6 cellular contexts compared by ENCODE assay signal in genomic region chr19:49473501-49473867, GRCh38. TPM values are rescaled to one million over a fixed set of nuclear protein-coding genes. Genes with fewer than 3 reads are reported as not detected.
DNase-seq lines count a peak whose midpoint lies in the region; ATAC-seq, FAIRE-seq and TF ChIP-seq lines count a peak whose summit lies in the region.
"Not testable (repeated sequence)": the region's sequence is repeated elsewhere in the genome, so short reads cannot be mapped to it uniquely, and the experiment has no call there.

No MANE protein-coding gene starts in this region.

- peak overlapping the region; percentile 53 to 94; a peak in 3 of 4 replicates for H3K9ac ChIP-seq in K562 (ENCODE audit: insufficient read depth in 1 of 2, low read depth in 2 of 2, low read length in 2 of 2)

- H3K4me3 ChIP-seq in GM12875 (ENCODE audit: low read depth, low read length) (peak overlapping the region; percentile 47), K562 (peak overlapping the region; percentile 56), left ventricle myocardium inferior (peak overlapping the region; percentile 76), neutrophil (ENCODE audit: low read depth in 1 of 2, low read length in 1 of 2) (peak overlapping the region; percentile 61 to 82), upper lobe of left lung (peak overlapping the region in 3 of 4 donors; percentile 47 to 85 (median 66))

- H3K36me3 ChIP-seq in K562 (ENCODE audit: control insufficient read depth, insufficient read depth, low read length), result peaks cover 14% of the 10 kb centered on the region; the same call in 1 of the 3 replicates
- not testable (repeated sequence) for H3K36me3 ChIP-seq in left ventricle myocardium inferior, neutrophil, upper lobe of left lung

- H3K27ac ChIP-seq in K562 (ENCODE audit: extremely low read depth, low read depth, low read length), result not testable (repeated sequence)
- H3K27ac ChIP-seq in left ventricle myocardium inferior (replicated peaks), result peak overlapping the region; percentile 91
- peak overlapping the region; percentile 84 for H3K27ac ChIP-seq in neutrophil
- peak overlapping the region; percentile 73 to 92 (median 88) for H3K27ac ChIP-seq in upper lobe of left lung

- 65% methylated on average over 7 of the region's 9 CpGs for WGBS in K562 (ENCODE audit: insufficient coverage, low coverage, missing lambda C conversion rate)
- 52 to 71% methylated on average over 4 to 9 of the region's 9 CpGs for WGBS in upper lobe of left lung, 2 donors

- H3K27me3 Mint-ChIP-seq in T-helper 17 cell, result not testable (repeated sequence)

- not testable (repeated sequence) for H3K79me2 ChIP-seq in K562 (ENCODE audit: control insufficient read depth, insufficient read depth, low read length)

- H3K27ac Mint-ChIP-seq in T-helper 17 cell, result peak overlapping the region; percentile 96

- not testable (repeated sequence) for H3K9me1 ChIP-seq in K562 (ENCODE audit: control insufficient read depth, insufficient read depth, low read length)

- not testable (repeated sequence) for H3K9me3 ChIP-seq in T-helper 17 cell (ENCODE audit: control insufficient read depth, low read length, poor library complexity, severe bottlenecking); K562 (replicated peaks; ENCODE audit: control insufficient read depth, insufficient read depth, low read depth, low read length); left ventricle myocardium inferior (replicated peaks); neutrophil; upper lobe of left lung

- DNase-seq in T-helper 17 cell; K562 (ENCODE audit: extremely low read depth in 1 of 4, low spot score in 3 of 4); left ventricle myocardium inferior; upper lobe of left lung: not testable (repeated sequence)

- in situ Hi-C loops in K562 (cut with MboI), result not testable (repeated sequence)

- not testable (repeated sequence) for TF ChIP-seq EP300 in K562 (IDR thresholded peaks at IDR 0.05; ENCODE audit: low read length); upper lobe of left lung (IDR thresholded peaks at IDR 0.05)

- H3K4me3 Mint-ChIP-seq in T-helper 17 cell, result peak overlapping the region; percentile 100

- H4K20me1 ChIP-seq in K562 (replicated peaks; ENCODE audit: control insufficient read depth, insufficient read depth, low read length), result not testable (repeated sequence)

- FAIRE-seq in K562 (lab: Jason Lieb, UNC), result not testable (repeated sequence)

- not testable (repeated sequence) for TF ChIP-seq POLR2A in K562 (conservative IDR thresholded peaks at IDR 0.05); upper lobe of left lung (IDR thresholded peaks at IDR 0.05)

- H3K4me2 ChIP-seq in K562 (ENCODE audit: insufficient read depth, low read length), result peak overlapping the region; percentile 73

- POLR2A ChIA-PET in K562 (lab: Yijun Ruan, JAX), result interaction anchor here (0.6 kb wide), 1 partner anchor 22 kb away, joined by 3 read pairs; no protein-coding TSS in a partner anchor

- not testable (repeated sequence) for TF ChIP-seq CTCF in GM12875 (IDR thresholded peaks at IDR 0.05; ENCODE audit: borderline replicate concordance, insufficient read depth, low read depth, low read length); K562 (IDR thresholded peaks at IDR 0.05 in 2 of 3, conservative IDR thresholded peaks at IDR 0.05 in 1 of 3; ENCODE audit: insufficient read depth in 2 of 3, low read depth in 1 of 3, low read length in 3 of 3); left ventricle myocardium inferior (IDR thresholded peaks at IDR 0.05; ENCODE audit: borderline replicate concordance); neutrophil (IDR thresholded peaks at IDR 0.05); upper lobe of left lung (IDR thresholded peaks at IDR 0.05)

- ATAC-seq in T-helper 17 cell; K562; upper lobe of left lung (ENCODE audit: low FRiP score in 2 of 2): not testable (repeated sequence)

- peak overlapping the region; percentile 94 for H2AFZ ChIP-seq in K562 (ENCODE audit: low read depth, low read length)

- not testable (repeated sequence) for BruUV-seq in K562 (replicated peaks; lab: Mats Ljungman, UMichigan)

- intact Hi-C loops in K562 (cut with micrococcal nuclease); left ventricle myocardium inferior (cut with micrococcal nuclease): not testable (repeated sequence)

- H3K4me1 ChIP-seq in K562 (replicated peaks in 1 of 2; ENCODE audit: control insufficient read depth in 2 of 2, insufficient read depth in 2 of 2, low read length in 2 of 2) (peaks cover 16 to 50% of the 10 kb centered on the region in 2 experiments), left ventricle myocardium inferior (peaks cover 40% of the 10 kb centered on the region), neutrophil (ENCODE audit: control insufficient read depth in 1 of 2, insufficient read depth in 1 of 2, low read depth in 1 of 2, low read length in 1 of 2) (peaks cover 11 to 20% of the 10 kb centered on the region in 2 experiments), upper lobe of left lung (peaks cover 9 to 35% (median 21%) of the 10 kb centered on the region in 4 donors)

- H3K27me3 ChIP-seq in K562 (ENCODE audit: control insufficient read depth in 2 of 2, insufficient read depth in 2 of 2, low read length in 2 of 2); left ventricle myocardium inferior (ENCODE audit: low read depth); neutrophil; upper lobe of left lung: not testable (repeated sequence)

- H3K4me1 Mint-ChIP-seq in T-helper 17 cell, result peaks cover 29% of the 10 kb centered on the region

- peaks cover 22% of the 10 kb centered on the region for H3K36me3 Mint-ChIP-seq in T-helper 17 cell (ENCODE audit: low read depth)

- not testable (repeated sequence) for TF ChIP-seq RAD21 in K562 (CRISPR knock-in tag; conservative IDR thresholded peaks at IDR 0.05 in 1 of 2, IDR thresholded peaks at IDR 0.05 in 1 of 2)

- CTCF ChIA-PET in K562 (lab: Yijun Ruan, JAX; ENCODE audit: low intra/inter-chr PET ratio), result interaction anchor here (0.8 to 1.3 kb wide), 2 partner anchors 96 to 205 kb away, joined by 5 to 9 read pairs; no protein-coding TSS in a partner anchor

RNA-seq across cellular contexts. Expression of gene FLT3LG, which starts 0.5 kb away (rescaled TPM):
- 100 to 1,000 TPM; 349 to 455 TPM for total RNA-seq in T-helper 17 cell
- 5.7 and 5.8 TPM in 2 replicates for total RNA-seq in K562 (2011; cell fraction: chromatin; rRNA removed; ENCODE audit: low replicate concordance)
- total RNA-seq in K562 (2011; cell fraction: nucleolus; rRNA removed), result 3.2 and 4.3 TPM in 2 replicates
- total RNA-seq in K562 (2011; cell fraction: nucleoplasm; rRNA removed), result 5.0 and 5.5 TPM in 2 replicates
- total RNA-seq in K562 (2014; rRNA removed), result 0.86 and 2.2 TPM in 2 replicates
- 0.35 and 1.1 TPM in 2 replicates for total RNA-seq in K562 (2014; rRNA removed; fragmentation: Illumina TruSeq; extraction: Trizol)
- total RNA-seq in K562 (2015; rRNA removed; fragmentation: Illumina TruSeq; extraction: Trizol), result 1.1 and 1.5 TPM in 2 replicates
- 5.0 and 6.4 TPM in 2 replicates for total RNA-seq in K562 (2021)
- polyA plus RNA-seq in K562 (2011; rRNA removed), result 1.2 and 2.5 TPM in 2 replicates
- 1.7 and 5.8 TPM in 2 replicates for polyA plus RNA-seq in K562 (2011; cell fraction: cytosol; rRNA removed)
- polyA plus RNA-seq in K562 (2011; cell fraction: nucleus; rRNA removed), result 2.3 and 4.0 TPM in 2 replicates
- polyA plus RNA-seq in K562 (2012), result 5.5 and 15.1 TPM in 2 replicates
- polyA plus RNA-seq in K562 (2014; fragmentation: Illumina TruSeq; extraction: Trizol), result 1.4 and 3.4 TPM in 2 replicates
- under 1 TPM; 0.31 to 0.49 TPM for polyA plus RNA-seq in K562 (2014; fragmentation: Nextera tagmentation; extraction: Ambion mirVana)
- polyA plus RNA-seq in K562 (2014; rRNA removed), result 2.8 and 4.2 TPM in 2 replicates
- 0.24 and 0.95 TPM in 2 replicates for polyA minus RNA-seq in K562 (2011; rRNA and poly(A)+ RNA removed)
- polyA minus RNA-seq in K562 (2011; cell fraction: cytosol; rRNA and poly(A)+ RNA removed), result 2.0 TPM in 1 of 2 replicates, not detected in the other
- 0.54 and 1.6 TPM in 2 replicates for polyA minus RNA-seq in K562 (2011; cell fraction: nucleus; rRNA and poly(A)+ RNA removed)
- total RNA-seq in left ventricle myocardium inferior, result 3.1 TPM
- total RNA-seq in upper lobe of left lung, result 10 to 100 TPM in 3 of 6 donors, 1 to 10 TPM in 3; 4.3 to 19.9 (median 9.9) TPM

RNA-seq across cellular contexts. Expression of gene RPL13A, which starts 13.9 kb away (rescaled TPM):
- total RNA-seq in T-helper 17 cell (1,000 to 10,000 TPM; 5,253 to 5,291 TPM), K562 (2014; rRNA removed) (4,435 and 4,908 TPM in 2 replicates), K562 (2014; rRNA removed; fragmentation: Illumina TruSeq; extraction: Trizol) (1,693 and 1,744 TPM in 2 replicates), K562 (2015; rRNA removed; fragmentation: Illumina TruSeq; extraction: Trizol) (2,336 and 2,363 TPM in 2 replicates), K562 (2021) (3,484 and 3,598 TPM in 2 replicates), left ventricle myocardium inferior (1,308 TPM), upper lobe of left lung (1,000 to 10,000 TPM in 4 of 6 donors, 100 to 1,000 TPM in 2; 974 to 2,595 (median 1,696) TPM)
- 424 and 920 TPM in 2 replicates for total RNA-seq in K562 (2011; cell fraction: chromatin; rRNA removed; ENCODE audit: low replicate concordance)
- total RNA-seq in K562 (2011; cell fraction: nucleolus; rRNA removed), result 1,992 and 2,335 TPM in 2 replicates
- total RNA-seq in K562 (2011; cell fraction: nucleoplasm; rRNA removed), result 1,435 and 2,039 TPM in 2 replicates
- polyA plus RNA-seq in K562 (2011; rRNA removed) (3,377 and 4,740 TPM in 2 replicates), K562 (2014; fragmentation: Illumina TruSeq; extraction: Trizol) (2,949 and 2,951 TPM in 2 replicates), K562 (2014; fragmentation: Nextera tagmentation; extraction: Ambion mirVana) (1,000 to 10,000 TPM; 2,516 to 2,665 TPM), K562 (2014; rRNA removed) (5,374 and 5,482 TPM in 2 replicates)
- polyA plus RNA-seq in K562 (2011; cell fraction: cytosol; rRNA removed), result 4,156 and 5,491 TPM in 2 replicates
- 2,583 and 2,819 TPM in 2 replicates for polyA plus RNA-seq in K562 (2011; cell fraction: nucleus; rRNA removed)
- polyA plus RNA-seq in K562 (2012), result 5,015 and 6,183 TPM in 2 replicates
- 823 and 942 TPM in 2 replicates for polyA minus RNA-seq in K562 (2011; rRNA and poly(A)+ RNA removed)
- polyA minus RNA-seq in K562 (2011; cell fraction: cytosol; rRNA and poly(A)+ RNA removed), result 967 and 1,445 TPM in 2 replicates
- 1,358 and 2,443 TPM in 2 replicates for polyA minus RNA-seq in K562 (2011; cell fraction: nucleus; rRNA and poly(A)+ RNA removed)

RNA-seq across cellular contexts. Expression of gene ALDH16A1, which starts 20.5 kb away (rescaled TPM):
- total RNA-seq in T-helper 17 cell (10 to 100 TPM; 34.8 to 38.0 TPM), K562 (2014; rRNA removed) (46.2 and 52.2 TPM in 2 replicates), K562 (2014; rRNA removed; fragmentation: Illumina TruSeq; extraction: Trizol) (2.1 and 2.4 TPM in 2 replicates), K562 (2015; rRNA removed; fragmentation: Illumina TruSeq; extraction: Trizol) (17.0 and 18.6 TPM in 2 replicates), K562 (2021) (36.9 and 40.3 TPM in 2 replicates), left ventricle myocardium inferior (9.6 TPM), upper lobe of left lung (100 to 1,000 TPM in 1 of 6 donors, 10 to 100 TPM in 5; 26.3 to 111 (median 48.2) TPM)
- 12.5 and 54.5 TPM in 2 replicates for total RNA-seq in K562 (2011; cell fraction: chromatin; rRNA removed; ENCODE audit: low replicate concordance)
- 31.5 and 38.2 TPM in 2 replicates for total RNA-seq in K562 (2011; cell fraction: nucleolus; rRNA removed)
- total RNA-seq in K562 (2011; cell fraction: nucleoplasm; rRNA removed), result 31.5 and 34.9 TPM in 2 replicates
- polyA plus RNA-seq in K562 (2011; rRNA removed) (7.6 and 12.4 TPM in 2 replicates), K562 (2014; fragmentation: Illumina TruSeq; extraction: Trizol) (2.2 and 8.9 TPM in 2 replicates), K562 (2014; fragmentation: Nextera tagmentation; extraction: Ambion mirVana) (1 to 10 TPM; 2.8 to 3.3 TPM), K562 (2014; rRNA removed) (29.7 and 31.7 TPM in 2 replicates)
- 14.7 and 45.1 TPM in 2 replicates for polyA plus RNA-seq in K562 (2011; cell fraction: cytosol; rRNA removed)
- 30.5 and 50.7 TPM in 2 replicates for polyA plus RNA-seq in K562 (2011; cell fraction: nucleus; rRNA removed)
- polyA plus RNA-seq in K562 (2012), result 26.1 and 43.4 TPM in 2 replicates
- 3.5 and 5.4 TPM in 2 replicates for polyA minus RNA-seq in K562 (2011; rRNA and poly(A)+ RNA removed)
- 22.0 and 25.8 TPM in 2 replicates for polyA minus RNA-seq in K562 (2011; cell fraction: cytosol; rRNA and poly(A)+ RNA removed)
- polyA minus RNA-seq in K562 (2011; cell fraction: nucleus; rRNA and poly(A)+ RNA removed), result 6.6 and 9.0 TPM in 2 replicates

RNA-seq across cellular contexts. Expression of gene PIH1D1, which starts 21.9 kb away (rescaled TPM):
- total RNA-seq in T-helper 17 cell (100 to 1,000 TPM; 147 to 150 TPM), K562 (2014; rRNA removed) (224 and 233 TPM in 2 replicates), K562 (2014; rRNA removed; fragmentation: Illumina TruSeq; extraction: Trizol) (102 and 112 TPM in 2 replicates), K562 (2015; rRNA removed; fragmentation: Illumina TruSeq; extraction: Trizol) (120 and 125 TPM in 2 replicates), K562 (2021) (161 and 164 TPM in 2 replicates), left ventricle myocardium inferior (24.7 TPM), upper lobe of left lung (100 to 1,000 TPM in 1 of 6 donors, 10 to 100 TPM in 5; 59.5 to 120 (median 72.8) TPM)
- 153 and 228 TPM in 2 replicates for total RNA-seq in K562 (2011; cell fraction: chromatin; rRNA removed; ENCODE audit: low replicate concordance)
- 123 and 143 TPM in 2 replicates for total RNA-seq in K562 (2011; cell fraction: nucleolus; rRNA removed)
- 145 and 152 TPM in 2 replicates for total RNA-seq in K562 (2011; cell fraction: nucleoplasm; rRNA removed)
- polyA plus RNA-seq in K562 (2011; rRNA removed) (137 and 156 TPM in 2 replicates), K562 (2014; fragmentation: Illumina TruSeq; extraction: Trizol) (137 and 156 TPM in 2 replicates), K562 (2014; fragmentation: Nextera tagmentation; extraction: Ambion mirVana) (10 to 100 TPM; 26.5 to 48.0 TPM), K562 (2014; rRNA removed) (199 and 221 TPM in 2 replicates)
- polyA plus RNA-seq in K562 (2011; cell fraction: cytosol; rRNA removed), result 171 and 200 TPM in 2 replicates
- polyA plus RNA-seq in K562 (2011; cell fraction: nucleus; rRNA removed), result 229 and 274 TPM in 2 replicates
- 153 and 156 TPM in 2 replicates for polyA plus RNA-seq in K562 (2012)
- 105 and 146 TPM in 2 replicates for polyA minus RNA-seq in K562 (2011; rRNA and poly(A)+ RNA removed)
- 63.5 and 65.9 TPM in 2 replicates for polyA minus RNA-seq in K562 (2011; cell fraction: cytosol; rRNA and poly(A)+ RNA removed)
- 52.0 and 62.1 TPM in 2 replicates for polyA minus RNA-seq in K562 (2011; cell fraction: nucleus; rRNA and poly(A)+ RNA removed)

RNA-seq across cellular contexts. Expression of gene RPS11, which starts 22.8 kb away (rescaled TPM):
- total RNA-seq in T-helper 17 cell (1,000 to 10,000 TPM; 2,538 to 2,634 TPM), K562 (2014; rRNA removed) (4,429 and 4,457 TPM in 2 replicates), K562 (2014; rRNA removed; fragmentation: Illumina TruSeq; extraction: Trizol) (3,727 and 4,095 TPM in 2 replicates), K562 (2015; rRNA removed; fragmentation: Illumina TruSeq; extraction: Trizol) (4,584 and 4,811 TPM in 2 replicates), K562 (2021) (2,569 and 2,586 TPM in 2 replicates), left ventricle myocardium inferior (998 TPM), upper lobe of left lung (1,000 to 10,000 TPM; 1,447 to 3,855 (median 1,708) TPM)
- 240 and 424 TPM in 2 replicates for total RNA-seq in K562 (2011; cell fraction: chromatin; rRNA removed; ENCODE audit: low replicate concordance)
- 713 and 872 TPM in 2 replicates for total RNA-seq in K562 (2011; cell fraction: nucleolus; rRNA removed)
- total RNA-seq in K562 (2011; cell fraction: nucleoplasm; rRNA removed), result 819 and 1,369 TPM in 2 replicates
- polyA plus RNA-seq in K562 (2011; rRNA removed) (3,634 and 4,412 TPM in 2 replicates), K562 (2014; fragmentation: Illumina TruSeq; extraction: Trizol) (9,049 and 9,152 TPM in 2 replicates), K562 (2014; fragmentation: Nextera tagmentation; extraction: Ambion mirVana) (1,000 to 10,000 TPM; 3,635 to 4,338 TPM), K562 (2014; rRNA removed) (4,533 and 5,388 TPM in 2 replicates)
- 6,629 and 8,365 TPM in 2 replicates for polyA plus RNA-seq in K562 (2011; cell fraction: cytosol; rRNA removed)
- 1,560 and 2,176 TPM in 2 replicates for polyA plus RNA-seq in K562 (2011; cell fraction: nucleus; rRNA removed)
- polyA plus RNA-seq in K562 (2012), result 4,370 and 4,381 TPM in 2 replicates
- polyA minus RNA-seq in K562 (2011; rRNA and poly(A)+ RNA removed), result 1,200 and 1,243 TPM in 2 replicates
- 776 and 786 TPM in 2 replicates for polyA minus RNA-seq in K562 (2011; cell fraction: cytosol; rRNA and poly(A)+ RNA removed)
- polyA minus RNA-seq in K562 (2011; cell fraction: nucleus; rRNA and poly(A)+ RNA removed), result 241 and 515 TPM in 2 replicates

Comparison
In these comparisons a context has a peak if more than half of its experiments do, and no peak if none do; other contexts are left out.
1. RNA of gene FLT3LG, which starts 0.5 kb away (total RNA-seq): 349 to 455 TPM in T-helper 17 cell; 4.3 to 19.9 TPM in upper lobe of left lung, 3.1 TPM in left ventricle myocardium inferior (single experiment) and 0.35 to 6.4 TPM in K562; every median in the first group is over 10 times any median in the second.
2. Peak in every context shown above with its lines, with median percentiles within 50 percentile points of each other: H3K4me3 ChIP-seq.